ENCODE assay signal across 8 cellular contexts in the genomic region with DNA sequence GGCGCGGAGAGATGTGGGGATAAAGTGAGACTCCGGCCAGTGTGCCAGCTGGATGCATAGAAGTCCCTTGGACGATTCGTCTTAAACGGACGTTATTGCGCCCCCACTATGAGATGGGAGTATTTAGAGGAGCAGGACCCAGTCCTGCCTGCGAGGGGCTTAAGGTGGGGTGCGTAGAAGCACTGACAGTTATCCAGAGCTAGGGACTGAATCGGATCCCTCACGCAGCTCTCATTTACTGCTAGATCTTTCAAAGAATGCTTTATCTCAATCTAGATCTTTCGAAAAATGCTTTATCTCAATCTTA. TPM values are rescaled to one million over a fixed set of nuclear protein-coding genes. Genes with fewer than 3 reads are reported as not detected.
DNase-seq lines count a peak whose midpoint lies in the region; ATAC-seq and TF ChIP-seq lines count a peak whose summit lies in the region.

No MANE protein-coding gene starts in this region.

- peaks cover 17% of the 10 kb centered on the region for H3K4me1 Mint-ChIP-seq in Caco-2 (ENCODE audit: low read depth, unreplicated experiment)

- CTCF ChIA-PET in Caco-2 (lab: Charles Lee) = interaction anchor here (0.5 to 2.7 kb wide), 2 partner anchors 32 to 79 kb away, joined by 3 to 12 read pairs; no protein-coding TSS in a partner anchor

- no TSS peak for BruUV-seq in Caco-2 (replicated peaks; lab: Mats Ljungman, UMichigan)

- H3K4me1 ChIP-seq in Caco-2 = no peaks in the 10 kb centered on the region

- peak; percentile 4 for ATAC-seq in stimulated activated naive CD8-positive, alpha-beta T cell treated with anti-CD3 and anti-CD28 coated beads, Interleukin-15, Interleukin-2, amounts not matched to agents 100 U/mL and 50 U/mL, for 24 hours
- ATAC-seq in HG03469 (IDR thresholded peaks at IDR 0.05; ENCODE audit: unreplicated experiment) = no peak
- no peak for ATAC-seq in GM18858 (IDR thresholded peaks at IDR 0.05; ENCODE audit: unreplicated experiment)

- no peak overlapping the region for H3K27ac Mint-ChIP-seq in Caco-2 (ENCODE audit: unreplicated experiment)

- H3K27me3 ChIP-seq in Caco-2 (replicated peaks; ENCODE audit: control insufficient read depth, insufficient read depth, low read length) = no peaks in the 10 kb centered on the region

- H3K4me3 ChIP-seq in Caco-2 (ENCODE audit: low read depth, low read length) (peak overlapping the region; percentile 61), WI38 (ENCODE audit: low read depth, low read length) (peak overlapping the region; percentile 92)

- H3K27me3 Mint-ChIP-seq in Caco-2 (ENCODE audit: insufficient read depth, unreplicated experiment) = peaks cover 7% of the 10 kb centered on the region

- H3K9me3 Mint-ChIP-seq in Caco-2 (ENCODE audit: unreplicated experiment) = no peaks in the 10 kb centered on the region

- H3K36me3 Mint-ChIP-seq in Caco-2 (ENCODE audit: insufficient read depth, unreplicated experiment) = no peaks in the 10 kb centered on the region

- POLR2A ChIA-PET in Caco-2 (lab: Charles Lee) = no interaction called here

- no peak for DNase-seq in Caco-2
- peak; percentile 8 for DNase-seq in GOT3 (lab: John Stamatoyannopoulos, UW)
- peak; percentile 20 for DNase-seq in hepatic stellate cell (ENCODE audit: low spot score)
- DNase-seq in stimulated activated naive CD8-positive, alpha-beta T cell treated with anti-CD3 and anti-CD28 coated beads, Interleukin-15, Interleukin-2, amounts not matched to agents 100 U/mL and 50 U/mL, for 24 hours = peak; percentile 33
- no peak for DNase-seq in OCI-M1 (lab: John Stamatoyannopoulos, UW)

- no peaks in the 10 kb centered on the region for H3K9me3 ChIP-seq in Caco-2

- intact Hi-C loops in Caco-2 (cut with micrococcal nuclease; ENCODE audit: unreplicated experiment) = loop anchor here (2.0 kb wide), 1 partner anchor 46 kb away; no protein-coding TSS in a partner anchor

- no peak for TF ChIP-seq CTCF in Caco-2 (IDR thresholded peaks at IDR 0.05; ENCODE audit: insufficient read depth in 1 of 2, low read depth in 1 of 2, low read length in 1 of 2, severe bottlenecking in 1 of 2, unreplicated experiment in 1 of 2)
- TF ChIP-seq CTCF in WI38 (IDR thresholded peaks at IDR 0.05; ENCODE audit: low read depth, low read length) = no peak

- no peaks in the 10 kb centered on the region for H3K36me3 ChIP-seq in Caco-2 (ENCODE audit: control insufficient read depth, insufficient read depth, low read length)

- peak overlapping the region; percentile 85 for H3K4me3 Mint-ChIP-seq in Caco-2 (ENCODE audit: unreplicated experiment)

RNA-seq across cellular contexts. Expression of a gene that starts 0.6 kb away (rescaled TPM):
- total RNA-seq in Caco-2 (2022) = 1.0 and 1.5 TPM in 2 replicates

Comparison
In these comparisons a context has a peak if more than half of its experiments do, and no peak if none do; other contexts are left out.
1. DNase-seq: peak in GOT3 (single experiment), hepatic stellate cell (single experiment) and stimulated activated naive CD8-positive, alpha-beta T cell treated with anti-CD3 and anti-CD28 coated beads, Interleukin-15, Interleukin-2, amounts not matched to agents 100 U/mL and 50 U/mL, for 24 hours (single experiment); none in Caco-2 (0 of 2) and OCI-M1 (single experiment).